Comparison of ENCODE assay signal across 19 cellular contexts in genomic region chr20:10763117-10763516, GRCh38.
"Had no signal": no experiment of that assay in that cellular context is flagged by ENCODE, and none has a peak within 500 bp of the region (broad histone marks: within the 10 kb centered on the region; RNA-seq: fewer than 3 reads in every experiment).

No MANE protein-coding gene starts in this region.

- DNase-seq: activated CD4-positive, alpha-beta T cell treated with anti-CD3 and anti-CD28 coated beads, Interleukin-2, amount 50 U/mL, for 48 hours; activated CD8-positive, alpha-beta memory T cell treated with anti-CD3 and anti-CD28 coated beads, Interleukin-2, amount 10 ng/mL, durations not matched to agents 7 days and 5 days; activated naive CD4-positive, alpha-beta T cell treated with anti-CD3 and anti-CD28 coated beads, Interleukin-2, amount 10 ng/mL, durations not matched to agents 7 days and 5 days; activated T-cell treated with anti-CD3 and anti-CD28 coated beads, Interleukin-2, amount 50 U/mL, for 1 hour; adrenal gland; body of pancreas; heart right ventricle; left ventricle myocardium inferior; stimulated activated CD4-positive, alpha-beta T cell treated with anti-CD3 and anti-CD28 coated beads, Interleukin-12 subunit alpha, Interleukin-12 subunit beta, amount 100 ng/mL, for 4 hours; stimulated activated CD4-positive, alpha-beta T cell treated with anti-CD3 and anti-CD28 coated beads, Interleukin-2, amount 100 ng/mL, for 24 hours had no signal

- H3K27me3 ChIP-seq: adrenal gland, body of pancreas, gastroesophageal sphincter, heart right ventricle had no signal

- H2AFZ ChIP-seq: parathyroid adenoma had no signal

- H3K4me3 ChIP-seq: adrenal gland, body of pancreas, gastroesophageal sphincter, heart right ventricle, left ventricle myocardium inferior, thoracic aorta had no signal

- H3K36me3 ChIP-seq: adrenal gland, gastroesophageal sphincter, heart right ventricle, left ventricle myocardium inferior, thoracic aorta had no signal

- H3K27ac Mint-ChIP-seq: activated CD8-positive, alpha-beta memory T cell treated with anti-CD3 and anti-CD28 coated beads, Interleukin-2, amount 10 ng/mL, durations not matched to agents 7 days and 5 days; activated naive CD4-positive, alpha-beta T cell treated with anti-CD3 and anti-CD28 coated beads, Interleukin-2, amount 10 ng/mL, durations not matched to agents 7 days and 5 days; activated T-helper 2 cell treated with anti-CD3 and anti-CD28 coated beads, Interferon-gamma antibody, Interleukin-2, Interleukin-4, amounts not matched to agents 10 μg/mL and 5 μg/mL and 100 μg/mL, durations not matched to agents 14 hours and 24 hours and 36 hours; dendritic cell treated with granulocyte-macrophage colony-stimulating factor and Interleukin-4, amounts not matched to agents 40 ng/mL and 50 ng/mL, for 4 days had no signal

- H3K4me1 Mint-ChIP-seq: activated CD8-positive, alpha-beta memory T cell treated with anti-CD3 and anti-CD28 coated beads, Interleukin-2, amount 10 ng/mL, durations not matched to agents 7 days and 5 days; activated naive CD4-positive, alpha-beta T cell treated with anti-CD3 and anti-CD28 coated beads, Interleukin-2, amount 10 ng/mL, durations not matched to agents 7 days and 5 days; central memory CD8-positive, alpha-beta T cell had no signal

- H3K9ac ChIP-seq: parathyroid adenoma had no signal

- H3K4me1 ChIP-seq: adrenal gland, gastroesophageal sphincter, parathyroid adenoma had no signal

- ATAC-seq: activated CD8-positive, alpha-beta memory T cell treated with anti-CD3 and anti-CD28 coated beads, Interleukin-2, amount 10 ng/mL, durations not matched to agents 7 days and 5 days; body of pancreas; gastroesophageal sphincter; heart right ventricle; SK-N-SH treated with all-trans-retinoic acid at 6 μM for 48 hours had no signal

- H3K9me3 Mint-ChIP-seq: activated naive CD4-positive, alpha-beta T cell treated with anti-CD3 and anti-CD28 coated beads, Interleukin-2, amount 10 ng/mL, durations not matched to agents 7 days and 5 days; activated T-helper 2 cell treated with anti-CD3 and anti-CD28 coated beads, Interferon-gamma antibody, Interleukin-2, Interleukin-4, amounts not matched to agents 10 μg/mL and 5 μg/mL and 100 μg/mL, durations not matched to agents 14 hours and 24 hours and 36 hours; dendritic cell treated with granulocyte-macrophage colony-stimulating factor and Interleukin-4, amounts not matched to agents 40 ng/mL and 50 ng/mL, for 4 days had no signal

- H3K27ac ChIP-seq: adrenal gland, body of pancreas, gastroesophageal sphincter, heart right ventricle, parathyroid adenoma, VCaP had no signal

- H3K4me3 Mint-ChIP-seq: activated CD8-positive, alpha-beta memory T cell treated with anti-CD3 and anti-CD28 coated beads, Interleukin-2, amount 10 ng/mL, durations not matched to agents 7 days and 5 days; activated naive CD4-positive, alpha-beta T cell treated with anti-CD3 and anti-CD28 coated beads, Interleukin-2, amount 10 ng/mL, durations not matched to agents 7 days and 5 days; central memory CD8-positive, alpha-beta T cell; dendritic cell treated with granulocyte-macrophage colony-stimulating factor and Interleukin-4, amounts not matched to agents 40 ng/mL and 50 ng/mL, for 4 days had no signal

- H3K36me3 Mint-ChIP-seq: activated CD8-positive, alpha-beta memory T cell treated with anti-CD3 and anti-CD28 coated beads, Interleukin-2, amount 10 ng/mL, durations not matched to agents 7 days and 5 days; activated naive CD4-positive, alpha-beta T cell treated with anti-CD3 and anti-CD28 coated beads, Interleukin-2, amount 10 ng/mL, durations not matched to agents 7 days and 5 days had no signal

- H3K9me3 ChIP-seq: adrenal gland, body of pancreas, gastroesophageal sphincter, left ventricle myocardium inferior, thoracic aorta had no signal

- H3K27me3 Mint-ChIP-seq: activated CD8-positive, alpha-beta memory T cell treated with anti-CD3 and anti-CD28 coated beads, Interleukin-2, amount 10 ng/mL, durations not matched to agents 7 days and 5 days; activated naive CD4-positive, alpha-beta T cell treated with anti-CD3 and anti-CD28 coated beads, Interleukin-2, amount 10 ng/mL, durations not matched to agents 7 days and 5 days; dendritic cell treated with granulocyte-macrophage colony-stimulating factor and Interleukin-4, amounts not matched to agents 40 ng/mL and 50 ng/mL, for 4 days had no signal

- FAIRE-seq: keratinocyte had no signal

- H3K79me2 ChIP-seq: parathyroid adenoma had no signal
